In the genomic region with DNA sequence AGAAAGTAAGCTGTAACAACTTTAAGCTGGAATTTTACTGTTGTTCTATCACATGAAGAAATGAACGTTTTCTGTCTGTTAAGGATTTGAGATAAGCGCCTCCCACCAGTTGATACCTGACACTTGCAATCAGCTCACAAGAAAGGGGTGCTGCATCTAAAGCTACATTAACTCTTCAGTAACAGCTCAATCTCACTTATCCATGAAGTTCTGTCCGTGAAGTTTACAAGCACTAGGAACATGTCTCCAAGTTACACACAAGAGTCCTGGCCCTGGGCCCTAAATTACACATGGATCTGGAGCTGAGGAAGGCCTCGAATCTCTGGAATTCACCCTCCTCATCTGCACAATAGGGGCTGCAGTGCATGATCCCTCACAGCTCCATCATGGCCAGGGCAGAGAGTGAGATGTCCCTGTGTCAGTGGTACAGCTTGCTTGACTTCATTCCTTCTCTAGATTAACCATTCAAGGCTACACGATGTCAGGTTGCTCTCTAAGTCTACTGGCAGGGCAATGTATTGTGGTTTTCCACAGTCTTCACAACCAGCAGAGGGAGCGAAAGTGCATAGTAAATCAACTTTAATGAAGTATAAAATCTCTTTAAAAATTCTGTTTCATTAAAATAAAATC, we compare ENCODE assay signal across 8 cellular contexts.
DNase-seq lines count a peak whose midpoint lies in the region; ATAC-seq and TF ChIP-seq lines count a peak whose summit lies in the region.

No MANE protein-coding gene starts in this region.

- H3K4me1 ChIP-seq in RWPE2 (ENCODE audit: insufficient read depth, poor library complexity, severe bottlenecking) = peaks cover 15% of the 10 kb centered on the region
- H3K4me1 ChIP-seq in tibial nerve = peaks cover 0 to 27% (median 3%) of the 10 kb centered on the region in 4 donors

- H3K36me3 ChIP-seq in RWPE2 (ENCODE audit: low read depth) = no peaks in the 10 kb centered on the region
- H3K36me3 ChIP-seq in tibial nerve = no peaks in the 10 kb centered on the region

- H3K4me3 ChIP-seq in RWPE2 (ENCODE audit: severe bottlenecking) (no peak overlapping the region), tibial nerve (no peak overlapping the region)

- H3K27ac ChIP-seq in RWPE2 (ENCODE audit: poor library complexity, severe bottlenecking) (peak overlapping the region; percentile 64), tibial nerve (peak overlapping the region in 1 of 4 donors; percentile 13)

- TF ChIP-seq EP300 in tibial nerve (IDR thresholded peaks at IDR 0.05) = no peak

- DNase-seq in NCI-H748 (lab: John Stamatoyannopoulos, UW; ENCODE audit: unreplicated experiment) (peak; percentile 40), NCI-H748 treated with DMSO at 0.1 percent for 48 hours (lab: John Stamatoyannopoulos, UW) (no peak), RWPE2 (ENCODE audit: low spot score) (no peak), glomerular visceral epithelial cell (ENCODE audit: extremely low spot score) (peak; percentile 39), tibial nerve (ENCODE audit: low spot score in 2 of 2) (peak in 1 of 2 donors; percentile 47), cerebellar nuclear complex (lab: John Stamatoyannopoulos, UW) (no peak)

- no peak for TF ChIP-seq POLR2A in tibial nerve (IDR thresholded peaks at IDR 0.05)

- 27 to 36% methylated on average over 6 of the region's 6 CpGs for WGBS in tibial nerve, 2 donors

- H3K27me3 ChIP-seq in RWPE2 (ENCODE audit: insufficient read depth, poor library complexity, severe bottlenecking) (no peaks in the 10 kb centered on the region), tibial nerve (no peaks in the 10 kb centered on the region)

- H3K9me3 ChIP-seq in RWPE2 (ENCODE audit: severe bottlenecking) = no peaks in the 10 kb centered on the region
- H3K9me3 ChIP-seq in tibial nerve = no peaks in the 10 kb centered on the region

- peak; percentile 63 for ATAC-seq in RWPE2 (ENCODE audit: low read depth)
- no peak for ATAC-seq in GM18861 (IDR thresholded peaks at IDR 0.05; ENCODE audit: unreplicated experiment)
- no peak for ATAC-seq in GM21825 (IDR thresholded peaks at IDR 0.05; ENCODE audit: unreplicated experiment)

- TF ChIP-seq CTCF in RWPE2 (IDR thresholded peaks at IDR 0.05; ENCODE audit: poor library complexity, severe bottlenecking) (peak; percentile 66), tibial nerve (IDR thresholded peaks at IDR 0.05) (peak in 4 of 5 experiments; percentile 14 to 29 (median 22))

Comparison
In these comparisons a context has a peak if more than half of its experiments do, and no peak if none do; other contexts are left out.
1. DNase-seq: peak in NCI-H748 (single experiment) and glomerular visceral epithelial cell (single experiment); none in NCI-H748 treated with DMSO at 0.1 percent for 48 hours (single experiment), RWPE2 (single experiment) and cerebellar nuclear complex (0 of 2).